In genomic region chr1:165841582-165842362, GRCh38 we compare ENCODE assay signal across 10 cellular contexts. TPM values are rescaled to one million over a fixed set of nuclear protein-coding genes. Genes with fewer than 3 reads are reported as not detected.
DNase-seq lines count a peak whose midpoint lies in the region; ATAC-seq and TF ChIP-seq lines count a peak whose summit lies in the region.
"Had no signal": no experiment of that assay in that cellular context is flagged by ENCODE, and none has a peak within 500 bp of the region (broad histone marks: within the 10 kb centered on the region; RNA-seq: fewer than 3 reads in every experiment).

No MANE protein-coding gene starts in this region.

- peak overlapping the region; percentile 66 for H3K27ac Mint-ChIP-seq in chondrocyte (ENCODE audit: unreplicated experiment)
- H3K27ac Mint-ChIP-seq in stimulated activated effector memory CD8-positive, alpha-beta T cell treated with anti-CD3 and anti-CD28 coated beads, Interleukin-12 subunit alpha, Interleukin-12 subunit beta, amount 100 ng/mL, for 72 hours: peak overlapping the region; percentile 55
- H3K27ac Mint-ChIP-seq: dendritic cell treated with granulocyte-macrophage colony-stimulating factor and Interleukin-4, amounts not matched to agents 40 ng/mL and 50 ng/mL, for 4 days had no signal

- no peak for TF ChIP-seq EP300 in transverse colon (IDR thresholded peaks at IDR 0.05; ENCODE audit: low read depth)

- no peak for TF ChIP-seq POLR2A in transverse colon (IDR thresholded peaks at IDR 0.05)

- intact Hi-C loops in transverse colon (cut with DNase I; ENCODE audit: low total_unique reads): no loop called here

- no peaks in the 10 kb centered on the region for H3K27me3 Mint-ChIP-seq in activated T-cell treated with anti-CD3 and anti-CD28 coated beads, Interleukin-2, amount 50 U/mL, for 4 hours (ENCODE audit: low read depth)
- H3K27me3 Mint-ChIP-seq in chondrocyte (ENCODE audit: low read depth): no peaks in the 10 kb centered on the region
- H3K27me3 Mint-ChIP-seq: dendritic cell treated with granulocyte-macrophage colony-stimulating factor and Interleukin-4, amounts not matched to agents 40 ng/mL and 50 ng/mL, for 4 days had no signal

- no peaks in the 10 kb centered on the region for H3K9me3 ChIP-seq in transverse colon

- in situ Hi-C loops in transverse colon (cut with MboI; ENCODE audit: low pct_ligation_motif_present in 1 of 4, low pct_unique_long_range_greater_than_20kb in 1 of 4, low sequenced_read_pairs in 3 of 4): no loop called here

- peak; percentile 38 to 46 for ATAC-seq in activated T-cell treated with anti-CD3 and anti-CD28 coated beads, Interleukin-2, amount 50 U/mL, for 4 hours
- peak; percentile 37 for ATAC-seq in HG03565 (IDR thresholded peaks at IDR 0.05; ENCODE audit: unreplicated experiment)
- peak; percentile 86 for ATAC-seq in stimulated activated effector memory CD8-positive, alpha-beta T cell treated with anti-CD3 and anti-CD28 coated beads, Interleukin-12 subunit alpha, Interleukin-12 subunit beta, amount 100 ng/mL, for 72 hours

- H3K4me3 Mint-ChIP-seq in activated T-cell treated with anti-CD3 and anti-CD28 coated beads, Interleukin-2, amount 50 U/mL, for 4 hours: no peak overlapping the region
- no peak overlapping the region for H3K4me3 Mint-ChIP-seq in chondrocyte (ENCODE audit: unreplicated experiment)
- no peak overlapping the region for H3K4me3 Mint-ChIP-seq in stimulated activated effector memory CD8-positive, alpha-beta T cell treated with anti-CD3 and anti-CD28 coated beads, Interleukin-12 subunit alpha, Interleukin-12 subunit beta, amount 100 ng/mL, for 72 hours
- H3K4me3 Mint-ChIP-seq: dendritic cell treated with granulocyte-macrophage colony-stimulating factor and Interleukin-4, amounts not matched to agents 40 ng/mL and 50 ng/mL, for 4 days had no signal

- peaks cover 6% of the 10 kb centered on the region for H3K36me3 Mint-ChIP-seq in activated T-cell treated with anti-CD3 and anti-CD28 coated beads, Interleukin-2, amount 50 U/mL, for 4 hours (ENCODE audit: insufficient read depth)
- peaks cover 3% of the 10 kb centered on the region for H3K36me3 Mint-ChIP-seq in chondrocyte (ENCODE audit: low read depth)
- peaks cover 6% of the 10 kb centered on the region for H3K36me3 Mint-ChIP-seq in stimulated activated effector memory CD8-positive, alpha-beta T cell treated with anti-CD3 and anti-CD28 coated beads, Interleukin-12 subunit alpha, Interleukin-12 subunit beta, amount 100 ng/mL, for 72 hours

- H3K27me3 ChIP-seq in transverse colon: no peaks in the 10 kb centered on the region

- peaks cover 30% of the 10 kb centered on the region for H3K4me1 Mint-ChIP-seq in activated T-cell treated with anti-CD3 and anti-CD28 coated beads, Interleukin-2, amount 50 U/mL, for 4 hours (ENCODE audit: low read depth)
- H3K4me1 Mint-ChIP-seq in chondrocyte (ENCODE audit: low read depth): peaks cover 59% of the 10 kb centered on the region
- peaks cover 64% of the 10 kb centered on the region for H3K4me1 Mint-ChIP-seq in stimulated activated effector memory CD8-positive, alpha-beta T cell treated with anti-CD3 and anti-CD28 coated beads, Interleukin-12 subunit alpha, Interleukin-12 subunit beta, amount 100 ng/mL, for 72 hours

- peaks cover 0 to 17% (median 6%) of the 10 kb centered on the region in 4 donors for H3K4me1 ChIP-seq in transverse colon

- no peak overlapping the region for H3K27ac ChIP-seq in transverse colon

- TF ChIP-seq CTCF in chondrocyte (IDR thresholded peaks at IDR 0.05) (no peak), transverse colon (IDR thresholded peaks at IDR 0.05) (no peak)

- H3K36me3 ChIP-seq in transverse colon: no peaks in the 10 kb centered on the region

- H3K4me3 ChIP-seq in transverse colon: no peak overlapping the region

- no peaks in the 10 kb centered on the region for H3K9me3 Mint-ChIP-seq in activated T-cell treated with anti-CD3 and anti-CD28 coated beads, Interleukin-2, amount 50 U/mL, for 4 hours
- H3K9me3 Mint-ChIP-seq in chondrocyte (ENCODE audit: low read depth): no peaks in the 10 kb centered on the region
- H3K9me3 Mint-ChIP-seq in stimulated activated effector memory CD8-positive, alpha-beta T cell treated with anti-CD3 and anti-CD28 coated beads, Interleukin-12 subunit alpha, Interleukin-12 subunit beta, amount 100 ng/mL, for 72 hours: no peaks in the 10 kb centered on the region
- H3K9me3 Mint-ChIP-seq: dendritic cell treated with granulocyte-macrophage colony-stimulating factor and Interleukin-4, amounts not matched to agents 40 ng/mL and 50 ng/mL, for 4 days had no signal

- WGBS in transverse colon (ENCODE audit: low coverage in 1 of 2), 2 donors: 67 to 68% methylated on average over 4 to 5 of the region's 5 CpGs

- no peak for DNase-seq in activated T-cell treated with anti-CD3 and anti-CD28 coated beads, Interleukin-2, amount 50 U/mL, for 4 hours
- no peak for DNase-seq in activated T-cell treated with anti-CD3 and anti-CD28 coated beads, Interleukin-2, amount 50 U/mL, for 48 hours
- no peak for DNase-seq in chondrocyte (ENCODE audit: low spot score)
- DNase-seq in stimulated activated effector memory CD8-positive, alpha-beta T cell treated with anti-CD3 and anti-CD28 coated beads, Interleukin-12 subunit alpha, Interleukin-12 subunit beta, amount 100 ng/mL, for 72 hours (ENCODE audit: low spot score in 2 of 2): no peak
- DNase-seq in transverse colon: no peak
- no peak for DNase-seq in NCI-H2029 (lab: John Stamatoyannopoulos, UW)
- DNase-seq in NCI-H2081 (lab: John Stamatoyannopoulos, UW): no peak
- DNase-seq: C1 segment of cervical spinal cord had no signal

RNA-seq across cellular contexts. Expression of gene UCK2, which starts 14.4 kb away (rescaled TPM):
- total RNA-seq in activated T-cell treated with anti-CD3 and anti-CD28 coated beads, Interleukin-2, amount 50 U/mL, for 4 hours: 100 to 1,000 TPM; 106 to 128 (median 122) TPM
- total RNA-seq in chondrocyte: 42.1 to 52.2 TPM (median 44.2 TPM) in 3 replicates
- 10 to 100 TPM; 18.9 to 96.5 (median 69.7) TPM for total RNA-seq in transverse colon
